In genomic region chr6:75524322-75524972, GRCh38 we compare ENCODE assay signal across 1 cellular context.
TF ChIP-seq lines count a peak whose summit lies in the region.

No MANE protein-coding gene starts in this region.

TF ChIP-seq in HepG2, 621 proteins besides CTCF, POLR2A, EP300 and RAD21 (continues in another document):
- TF ChIP-seq ZNF124 (CRISPR knock-in tag; IDR thresholded peaks at IDR 0.05) = no peak
- no peak for TF ChIP-seq POLR2AphosphoS5 (IDR thresholded peaks at IDR 0.05; ENCODE audit: low read depth, low read length)
- TF ChIP-seq ZBTB42 (CRISPR knock-in tag; IDR thresholded peaks at IDR 0.05) = no peak
- TF ChIP-seq GPN1 (CRISPR knock-in tag; IDR thresholded peaks at IDR 0.05; ENCODE audit: borderline replicate concordance) = no peak
- no peak for TF ChIP-seq TIGD3 (CRISPR knock-in tag; IDR thresholded peaks at IDR 0.05; ENCODE audit: borderline replicate concordance)
- TF ChIP-seq CREB1 (IDR thresholded peaks at IDR 0.05) = 0 out of 2 replicates have a peak, but pooled peaks have one; percentile 8
- TF ChIP-seq CREB1 (CRISPR knock-in tag; IDR thresholded peaks at IDR 0.05) = 0 out of 2 replicates have a peak, but pooled peaks have one; percentile 43
- no peak for TF ChIP-seq ZNF687 (CRISPR knock-in tag; IDR thresholded peaks at IDR 0.05)
- TF ChIP-seq ZNF503 (CRISPR knock-in tag; IDR thresholded peaks at IDR 0.05) = peak; percentile 64; the same call in 1 of the 2 replicates
- no peak for TF ChIP-seq GRHL1 (CRISPR knock-in tag; conservative IDR thresholded peaks at IDR 0.05)
- TF ChIP-seq CEBPB (IDR thresholded peaks at IDR 0.05; ENCODE audit: borderline replicate concordance, low read depth, low read length) = peak; percentile 66
- no peak for TF ChIP-seq ZNF281 (CRISPR knock-in tag; IDR thresholded peaks at IDR 0.05; ENCODE audit: borderline replicate concordance)
- TF ChIP-seq FOXP1 (IDR thresholded peaks at IDR 0.05) = 0 out of 2 replicates have a peak, but pooled peaks have one; percentile 47
- peak; percentile 87 for TF ChIP-seq FOXP1 (CRISPR knock-in tag; IDR thresholded peaks at IDR 0.05)
- no peak for TF ChIP-seq SKIL (CRISPR knock-in tag; IDR thresholded peaks at IDR 0.05; ENCODE audit: borderline replicate concordance)
- TF ChIP-seq ZBTB21 (CRISPR knock-in tag; IDR thresholded peaks at IDR 0.05) = peak; percentile 19; the same call in 1 of the 2 replicates
- TF ChIP-seq MIER3 (CRISPR knock-in tag; IDR thresholded peaks at IDR 0.05; ENCODE audit: borderline replicate concordance) = peak; percentile 63; the same call in 1 of the 2 replicates
- no peak for TF ChIP-seq ZNF564 (CRISPR knock-in tag; IDR thresholded peaks at IDR 0.05)
- no peak for TF ChIP-seq LRRFIP1 (CRISPR knock-in tag; conservative IDR thresholded peaks at IDR 0.05)
- TF ChIP-seq SALL1 (CRISPR knock-in tag; IDR thresholded peaks at IDR 0.05) = peak; percentile 90
- no peak for TF ChIP-seq AFF4 (CRISPR knock-in tag; IDR thresholded peaks at IDR 0.05)
- no peak for TF ChIP-seq ZKSCAN1 (IDR thresholded peaks at IDR 0.05; ENCODE audit: low read length)
- no peak for TF ChIP-seq ZNF335 (CRISPR knock-in tag; IDR thresholded peaks at IDR 0.05)
- TF ChIP-seq SAP130 (CRISPR knock-in tag; IDR thresholded peaks at IDR 0.05; ENCODE audit: low read depth) = peak; percentile 75
- no peak for TF ChIP-seq MXD3 (CRISPR knock-in tag; IDR thresholded peaks at IDR 0.05)
- TF ChIP-seq ZNF720 (CRISPR knock-in tag; IDR thresholded peaks at IDR 0.05) = no peak
- no peak for TF ChIP-seq ZNF24 (IDR thresholded peaks at IDR 0.05)
- no peak for TF ChIP-seq RELA (CRISPR knock-in tag; IDR thresholded peaks at IDR 0.05)
- peak; percentile 62 for TF ChIP-seq RCOR2 (CRISPR knock-in tag; IDR thresholded peaks at IDR 0.05)
- peak; percentile 56; the same call in 1 of the 2 replicates for TF ChIP-seq SIX1 (CRISPR knock-in tag; IDR thresholded peaks at IDR 0.05; ENCODE audit: borderline replicate concordance)
- TF ChIP-seq KDM6A (CRISPR knock-in tag; IDR thresholded peaks at IDR 0.05; ENCODE audit: low read depth) = peak; percentile 64; the same call in 1 of the 2 replicates
- 0 out of 2 replicates have a peak, but pooled peaks have one; percentile 24 for TF ChIP-seq HDAC1 (CRISPR knock-in tag; IDR thresholded peaks at IDR 0.05)
- no peak for TF ChIP-seq ZNF761 (CRISPR knock-in tag; conservative IDR thresholded peaks at IDR 0.05)
- no peak for TF ChIP-seq BRCA1 (CRISPR knock-in tag; IDR thresholded peaks at IDR 0.05)
- no peak for TF ChIP-seq ZNF713 (CRISPR knock-in tag; IDR thresholded peaks at IDR 0.05)
- no peak for TF ChIP-seq ZSCAN29 (CRISPR knock-in tag; conservative IDR thresholded peaks at IDR 0.05)
- TF ChIP-seq ISX (CRISPR knock-in tag; conservative IDR thresholded peaks at IDR 0.05) = no peak
- TF ChIP-seq PPARG (CRISPR knock-in tag; conservative IDR thresholded peaks at IDR 0.05) = 0 out of 2 replicates have a peak, but pooled peaks have one; percentile 13
- TF ChIP-seq RXRA (CRISPR knock-in tag; IDR thresholded peaks at IDR 0.05) = peak; percentile 78; the same call in 1 of the 2 replicates
- TF ChIP-seq CCDC6 (CRISPR knock-in tag; IDR thresholded peaks at IDR 0.05) = no peak
- peak; percentile 69 for TF ChIP-seq FOSL2 (CRISPR knock-in tag; IDR thresholded peaks at IDR 0.05)
- peak; percentile 54; the same call in 1 of the 2 replicates for TF ChIP-seq ZKSCAN8 (CRISPR knock-in tag; IDR thresholded peaks at IDR 0.05; ENCODE audit: borderline replicate concordance)
